10 cellular contexts compared by ENCODE assay signal in genomic region chr9:69062195-69062594, GRCh38. TPM values are rescaled to one million over a fixed set of nuclear protein-coding genes. Genes with fewer than 3 reads are reported as not detected.
"Had no signal": no experiment of that assay in that cellular context is flagged by ENCODE, and none has a peak within 500 bp of the region (broad histone marks: within the 10 kb centered on the region; RNA-seq: fewer than 3 reads in every experiment).

No MANE protein-coding gene starts in this region.

- H3K27ac ChIP-seq: KMS-11 had no signal

- DNase-seq: H9, HCEC 1CT, KBM-7 had no signal

- H3K4me2 ChIP-seq: GM23338, KMS-11 had no signal

- H3K4me3 ChIP-seq: GM23338 had no signal

- ATAC-seq: GM23338 had no signal

- FAIRE-seq: H1, H54, HTR-8/SVneo had no signal

RNA-seq across cellular contexts. Expression of gene PRKACG, which starts 48.3 kb away (rescaled TPM):
- total RNA-seq: GM23338, H1, H9, HT-29 had no signal
- polyA plus RNA-seq: GM23338, H1, IgD-negative memory B cell had no signal
